Comparison of ENCODE assay signal across 8 cellular contexts in the genomic region with DNA sequence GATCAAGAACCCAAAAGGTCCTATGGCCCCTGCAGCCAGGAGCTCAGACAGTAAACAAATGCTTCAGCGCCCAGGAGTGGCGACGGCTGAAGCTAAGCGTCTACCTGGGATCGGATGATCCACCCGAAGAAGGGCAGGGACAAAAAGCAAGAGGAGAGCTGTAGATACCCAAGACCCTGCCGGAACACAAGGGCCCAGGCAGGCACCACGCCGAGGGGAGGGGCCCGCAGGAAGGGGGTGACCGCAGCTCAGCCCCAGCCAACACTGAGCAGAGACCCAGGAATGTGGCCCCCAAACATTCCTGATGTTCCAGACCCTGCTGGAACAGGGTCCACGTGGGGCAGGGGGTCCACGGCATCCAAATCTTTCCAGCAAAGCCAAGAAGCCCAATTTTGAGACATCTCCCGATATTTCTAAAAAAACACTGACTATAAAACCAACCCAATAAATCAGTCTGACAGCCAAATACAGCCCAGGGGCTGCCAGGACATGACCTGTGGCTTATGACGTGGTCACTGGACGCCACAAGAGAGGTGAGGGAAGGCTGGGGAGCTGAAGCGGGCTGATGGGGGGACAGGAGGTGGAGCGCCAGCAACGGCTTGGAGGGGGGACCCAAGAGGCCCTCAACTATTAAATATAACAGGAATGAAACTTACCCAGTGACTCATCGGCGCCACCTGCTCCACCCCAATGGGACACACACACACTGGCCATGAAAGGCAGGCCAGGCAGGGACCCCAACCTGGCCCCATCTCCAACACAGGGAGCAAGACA. TPM values are rescaled to one million over a fixed set of nuclear protein-coding genes. Genes with fewer than 3 reads are reported as not detected.
DNase-seq lines count a peak whose midpoint lies in the region; ATAC-seq and TF ChIP-seq lines count a peak whose summit lies in the region.

No MANE protein-coding gene starts in this region.

- H3K27me3 Mint-ChIP-seq in activated CD4-positive, alpha-beta T cell treated with anti-CD3 and anti-CD28 coated beads, Interleukin-2, amount 10 ng/mL, durations not matched to agents 7 days and 5 days, result no peaks in the 10 kb centered on the region
- H3K27me3 Mint-ChIP-seq in activated CD8-positive, alpha-beta T cell treated with anti-CD3 and anti-CD28 coated beads for 36 hours, result no peaks in the 10 kb centered on the region

- POLR2A ChIA-PET in activated CD4-positive, alpha-beta T cell treated with anti-CD3 and anti-CD28 coated beads, Interleukin-2, amount 10 ng/mL, durations not matched to agents 7 days and 5 days (lab: Charles Lee), result no interaction called here
- POLR2A ChIA-PET in activated CD8-positive, alpha-beta T cell treated with anti-CD3 and anti-CD28 coated beads for 36 hours (lab: Charles Lee), result no interaction called here

- no peaks in the 10 kb centered on the region for H3K9me3 ChIP-seq in tibial nerve

- intact Hi-C loops in activated CD8-positive, alpha-beta T cell treated with anti-CD3 and anti-CD28 coated beads for 36 hours (cut with micrococcal nuclease), result no loop called here

- CTCF ChIA-PET in activated CD4-positive, alpha-beta T cell treated with anti-CD3 and anti-CD28 coated beads, Interleukin-2, amount 10 ng/mL, durations not matched to agents 7 days and 5 days (lab: Charles Lee), result interaction anchor here (0.7 to 1.1 kb wide), 3 partner anchors 11 to 15 kb away, joined by 3 read pairs; no protein-coding TSS in a partner anchor
- CTCF ChIA-PET in activated CD8-positive, alpha-beta T cell treated with anti-CD3 and anti-CD28 coated beads for 36 hours (lab: Charles Lee), result interaction anchor here (1.5 kb wide), 1 partner anchor 10 kb away, joined by 4 read pairs; no protein-coding TSS in a partner anchor

- peak overlapping the region; percentile 71 for H3K27ac Mint-ChIP-seq in activated CD4-positive, alpha-beta T cell treated with anti-CD3 and anti-CD28 coated beads, Interleukin-2, amount 10 ng/mL, durations not matched to agents 7 days and 5 days
- no peak overlapping the region for H3K27ac Mint-ChIP-seq in activated CD8-positive, alpha-beta T cell treated with anti-CD3 and anti-CD28 coated beads for 36 hours

- H3K27ac ChIP-seq in tibial nerve, result peak overlapping the region; percentile 64 to 99 (median 88)

- H3K36me3 ChIP-seq in kidney epithelial cell (ENCODE audit: control insufficient read depth, insufficient read depth, low read length) (no peaks in the 10 kb centered on the region), tibial nerve (no peaks in the 10 kb centered on the region)

- no peak for TF ChIP-seq CTCF in activated CD8-positive, alpha-beta T cell treated with anti-CD3 and anti-CD28 coated beads for 36 hours (IDR thresholded peaks at IDR 0.05)
- peak; percentile 1 for TF ChIP-seq CTCF in kidney epithelial cell (IDR thresholded peaks at IDR 0.05; ENCODE audit: insufficient read depth, low read length, poor library complexity, severe bottlenecking)
- no peak for TF ChIP-seq CTCF in tibial nerve (IDR thresholded peaks at IDR 0.05)

- no peaks in the 10 kb centered on the region for H3K36me3 Mint-ChIP-seq in activated CD4-positive, alpha-beta T cell treated with anti-CD3 and anti-CD28 coated beads, Interleukin-2, amount 10 ng/mL, durations not matched to agents 7 days and 5 days (ENCODE audit: low read depth)
- H3K36me3 Mint-ChIP-seq in activated CD8-positive, alpha-beta T cell treated with anti-CD3 and anti-CD28 coated beads for 36 hours (ENCODE audit: low read depth), result no peaks in the 10 kb centered on the region

- TF ChIP-seq EP300 in tibial nerve (IDR thresholded peaks at IDR 0.05), result peak in 1 of 2 donors; percentile 35

- WGBS in tibial nerve, 2 donors, result 24 to 32% methylated on average over 17 to 21 of the region's 21 CpGs

- TF ChIP-seq POLR2A in tibial nerve (IDR thresholded peaks at IDR 0.05), result no peak

- ATAC-seq in activated CD8-positive, alpha-beta T cell treated with anti-CD3 and anti-CD28 coated beads for 36 hours, result peak; percentile 48

- peaks cover 10% of the 10 kb centered on the region for H3K4me1 Mint-ChIP-seq in activated CD4-positive, alpha-beta T cell treated with anti-CD3 and anti-CD28 coated beads, Interleukin-2, amount 10 ng/mL, durations not matched to agents 7 days and 5 days
- peaks cover 28% of the 10 kb centered on the region for H3K4me1 Mint-ChIP-seq in activated CD8-positive, alpha-beta T cell treated with anti-CD3 and anti-CD28 coated beads for 36 hours (ENCODE audit: low read depth)

- no peaks in the 10 kb centered on the region for H3K9me3 Mint-ChIP-seq in activated CD4-positive, alpha-beta T cell treated with anti-CD3 and anti-CD28 coated beads, Interleukin-2, amount 10 ng/mL, durations not matched to agents 7 days and 5 days
- H3K9me3 Mint-ChIP-seq in activated CD8-positive, alpha-beta T cell treated with anti-CD3 and anti-CD28 coated beads for 36 hours, result no peaks in the 10 kb centered on the region

- H3K4me3 ChIP-seq in kidney epithelial cell (ENCODE audit: low read depth, low read length), result no peak overlapping the region
- H3K4me3 ChIP-seq in tibial nerve, result no peak overlapping the region

- H3K27me3 ChIP-seq in kidney epithelial cell (ENCODE audit: control insufficient read depth, insufficient read depth, low read length) (no peaks in the 10 kb centered on the region), tibial nerve (no peaks in the 10 kb centered on the region)

- no peak overlapping the region for H3K4me3 Mint-ChIP-seq in activated CD4-positive, alpha-beta T cell treated with anti-CD3 and anti-CD28 coated beads, Interleukin-2, amount 10 ng/mL, durations not matched to agents 7 days and 5 days
- H3K4me3 Mint-ChIP-seq in activated CD8-positive, alpha-beta T cell treated with anti-CD3 and anti-CD28 coated beads for 36 hours, result no peak overlapping the region

- peaks cover 20 to 100% (median 87%) of the 10 kb centered on the region in 4 donors for H3K4me1 ChIP-seq in tibial nerve

- no peak for DNase-seq in activated CD4-positive, alpha-beta T cell treated with anti-CD3 and anti-CD28 coated beads, Interleukin-2, amount 10 ng/mL, durations not matched to agents 7 days and 5 days
- DNase-seq in activated CD4-positive, alpha-beta T cell treated with anti-CD3 and anti-CD28 coated beads for 48 hours, result no peak
- DNase-seq in activated CD8-positive, alpha-beta T cell treated with anti-CD3 and anti-CD28 coated beads for 36 hours, result peak; percentile 40
- no peak for DNase-seq in kidney epithelial cell (ENCODE audit: low read depth)
- peak; percentile 50 to 59 for DNase-seq in tibial nerve (ENCODE audit: low spot score in 2 of 2)
- DNase-seq in KG1 (lab: John Stamatoyannopoulos, UW), result no peak
- no peak for DNase-seq in NCI-H526 treated with DMSO at 0.1 percent for 48 hours (lab: John Stamatoyannopoulos, UW)
- DNase-seq in NCI-H2171 treated with DMSO at 0.1 percent for 48 hours (lab: John Stamatoyannopoulos, UW), result no peak

RNA-seq across cellular contexts. Expression of a gene that starts 58.9 kb away (rescaled TPM):
- 100 to 1,000 TPM in 1 of 2 experiments, 10 to 100 TPM in 1; 96.4 to 102 TPM for total RNA-seq in activated CD4-positive, alpha-beta T cell treated with anti-CD3 and anti-CD28 coated beads, Interleukin-2, amount 10 ng/mL, durations not matched to agents 7 days and 5 days
- 100 to 1,000 TPM; 105 to 110 TPM for total RNA-seq in activated CD8-positive, alpha-beta T cell treated with anti-CD3 and anti-CD28 coated beads for 36 hours
- total RNA-seq in kidney epithelial cell, result 113 and 115 TPM in 2 replicates
- 100 to 1,000 TPM; 211 to 265 (median 225) TPM for total RNA-seq in tibial nerve

Comparison
In these comparisons a context has a peak if more than half of its experiments do, and no peak if none do; other contexts are left out.
1. DNase-seq: peak in activated CD8-positive, alpha-beta T cell treated with anti-CD3 and anti-CD28 coated beads for 36 hours (single experiment) and tibial nerve (2 of 2); none in activated CD4-positive, alpha-beta T cell treated with anti-CD3 and anti-CD28 coated beads, Interleukin-2, amount 10 ng/mL, durations not matched to agents 7 days and 5 days (single experiment), activated CD4-positive, alpha-beta T cell treated with anti-CD3 and anti-CD28 coated beads for 48 hours (single experiment), kidney epithelial cell (single experiment), KG1 (single experiment), NCI-H526 treated with DMSO at 0.1 percent for 48 hours (single experiment) and NCI-H2171 treated with DMSO at 0.1 percent for 48 hours (single experiment).